In the genomic region with DNA sequence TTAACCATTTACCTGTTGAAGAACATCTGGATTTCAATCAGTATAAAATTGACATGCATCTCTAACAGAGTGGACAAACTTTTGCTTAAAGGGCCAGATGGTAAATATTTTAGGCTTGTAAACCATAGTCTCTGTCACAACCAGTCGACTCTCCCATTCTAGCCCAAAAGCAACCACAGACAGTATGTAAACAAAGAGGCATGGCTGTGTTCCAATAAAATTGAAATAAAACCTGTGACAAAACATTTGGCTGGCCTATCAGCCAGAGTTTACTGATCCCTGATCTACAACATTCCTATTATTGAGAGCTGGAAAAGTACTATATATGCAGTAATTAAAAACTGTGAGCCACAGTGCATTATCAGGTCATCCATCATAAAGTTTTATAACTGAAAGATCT, we compare ENCODE assay signal across 32 cellular contexts. TPM values are rescaled to one million over a fixed set of nuclear protein-coding genes. Genes with fewer than 3 reads are reported as not detected.
DNase-seq lines count a peak whose midpoint lies in the region; ATAC-seq and TF ChIP-seq lines count a peak whose summit lies in the region.
"Had no signal": no experiment of that assay in that cellular context is flagged by ENCODE, and none has a peak within 500 bp of the region (broad histone marks: within the 10 kb centered on the region; RNA-seq: fewer than 3 reads in every experiment).

No MANE protein-coding gene starts in this region.

- no peaks in the 10 kb centered on the region for H3K9me3 Mint-ChIP-seq in activated naive CD8-positive, alpha-beta T cell (ENCODE audit: low read depth)
- no peaks in the 10 kb centered on the region for H3K9me3 Mint-ChIP-seq in activated naive CD8-positive, alpha-beta T cell treated with anti-CD3 and anti-CD28 coated beads for 36 hours
- H3K9me3 Mint-ChIP-seq in IgD-negative memory B cell, result no peaks in the 10 kb centered on the region
- H3K9me3 Mint-ChIP-seq in naive thymus-derived CD4-positive, alpha-beta T cell, result peaks cover 0 to 2% (median 0%) of the 10 kb centered on the region in 11 donors
- H3K9me3 Mint-ChIP-seq: mesothelial cell of epicardium, neural crest cell had no signal

- H3K4me3 ChIP-seq in naive thymus-derived CD4-positive, alpha-beta T cell (ENCODE audit: low read length), result no peak overlapping the region
- H3K4me3 ChIP-seq in lower lobe of right lung, result no peak overlapping the region
- H3K4me3 ChIP-seq: K562, upper lobe of right lung had no signal

- TF ChIP-seq CTCF in VCaP (conservative IDR thresholded peaks at IDR 0.05), result no peak
- TF ChIP-seq CTCF in lower lobe of right lung (IDR thresholded peaks at IDR 0.05), result no peak

- H3K4me1 Mint-ChIP-seq in activated naive CD8-positive, alpha-beta T cell (ENCODE audit: low read depth), result peaks cover 49% of the 10 kb centered on the region
- peaks cover 47% of the 10 kb centered on the region for H3K4me1 Mint-ChIP-seq in activated naive CD8-positive, alpha-beta T cell treated with anti-CD3 and anti-CD28 coated beads for 36 hours
- peaks cover 13 to 33% (median 31%) of the 10 kb centered on the region in 3 donors for H3K4me1 Mint-ChIP-seq in IgD-negative memory B cell
- H3K4me1 Mint-ChIP-seq in naive thymus-derived CD4-positive, alpha-beta T cell, result peaks cover 22 to 71% (median 58%) of the 10 kb centered on the region in 7 donors

- H3K4me3 Mint-ChIP-seq in activated naive CD8-positive, alpha-beta T cell, result no peak overlapping the region
- H3K4me3 Mint-ChIP-seq in activated naive CD8-positive, alpha-beta T cell treated with anti-CD3 and anti-CD28 coated beads for 36 hours, result no peak overlapping the region
- H3K4me3 Mint-ChIP-seq in IgD-negative memory B cell, result peak overlapping the region in 1 of 4 donors; percentile 41
- peak overlapping the region in 2 of 10 donors; percentile 7 to 99 for H3K4me3 Mint-ChIP-seq in naive thymus-derived CD4-positive, alpha-beta T cell
- H3K4me3 Mint-ChIP-seq: mesothelial cell of epicardium had no signal

- no peaks in the 10 kb centered on the region for H3K9me3 ChIP-seq in naive thymus-derived CD4-positive, alpha-beta T cell (ENCODE audit: control insufficient read depth in 2 of 3, low read length in 3 of 3)
- no peaks in the 10 kb centered on the region for H3K9me3 ChIP-seq in lower lobe of right lung
- H3K9me3 ChIP-seq: upper lobe of right lung had no signal

- H3K4me1 ChIP-seq in naive thymus-derived CD4-positive, alpha-beta T cell (ENCODE audit: control insufficient read depth in 2 of 2, insufficient read depth in 2 of 2, low read length in 2 of 2), result peaks cover 5 to 24% of the 10 kb centered on the region in 2 donors
- H3K4me1 ChIP-seq in lower lobe of right lung, result peaks cover 28% of the 10 kb centered on the region

- no peaks in the 10 kb centered on the region for H3K27me3 ChIP-seq in naive thymus-derived CD4-positive, alpha-beta T cell (ENCODE audit: control insufficient read depth in 2 of 2, insufficient read depth in 2 of 2, low read length in 2 of 2)
- H3K27me3 ChIP-seq in lower lobe of right lung (ENCODE audit: low read depth), result no peaks in the 10 kb centered on the region
- H3K27me3 ChIP-seq: upper lobe of right lung had no signal

- peak overlapping the region; percentile 82 for H3K27ac ChIP-seq in VCaP
- H3K27ac ChIP-seq in naive thymus-derived CD4-positive, alpha-beta T cell (ENCODE audit: low read depth, low read length), result no peak overlapping the region
- no peak overlapping the region for H3K27ac ChIP-seq in lower lobe of right lung
- H3K27ac ChIP-seq: upper lobe of right lung, WERI-Rb-1 had no signal

- ATAC-seq in naive thymus-derived CD4-positive, alpha-beta T cell, result no peak
- ATAC-seq in lower lobe of right lung, result no peak
- ATAC-seq: HCT116, K562, sciatic nerve, upper lobe of right lung had no signal

- no peaks in the 10 kb centered on the region for H3K27me3 Mint-ChIP-seq in activated naive CD8-positive, alpha-beta T cell
- H3K27me3 Mint-ChIP-seq in activated naive CD8-positive, alpha-beta T cell treated with anti-CD3 and anti-CD28 coated beads for 36 hours, result no peaks in the 10 kb centered on the region
- H3K27me3 Mint-ChIP-seq in IgD-negative memory B cell, result no peaks in the 10 kb centered on the region
- no peaks in the 10 kb centered on the region for H3K27me3 Mint-ChIP-seq in naive thymus-derived CD4-positive, alpha-beta T cell

- peak overlapping the region; percentile 77 for H3K27ac Mint-ChIP-seq in activated naive CD8-positive, alpha-beta T cell
- H3K27ac Mint-ChIP-seq in activated naive CD8-positive, alpha-beta T cell treated with anti-CD3 and anti-CD28 coated beads for 36 hours, result no peak overlapping the region
- H3K27ac Mint-ChIP-seq in IgD-negative memory B cell, result peak overlapping the region in 2 of 3 donors; percentile 44 to 63
- peak overlapping the region in 6 of 9 donors; percentile 4 to 100 (median 66) for H3K27ac Mint-ChIP-seq in naive thymus-derived CD4-positive, alpha-beta T cell
- H3K27ac Mint-ChIP-seq: mesothelial cell of epicardium had no signal

- intact Hi-C loops in naive thymus-derived CD4-positive, alpha-beta T cell (cut with micrococcal nuclease), result no loop called here
- intact Hi-C loops in lower lobe of right lung (cut with DNase I), result no loop called here

- CTCF ChIA-PET in naive thymus-derived CD4-positive, alpha-beta T cell (lab: Charles Lee), result no interaction called here

- peaks cover 6% of the 10 kb centered on the region for H3K36me3 Mint-ChIP-seq in activated naive CD8-positive, alpha-beta T cell
- peaks cover 36% of the 10 kb centered on the region for H3K36me3 Mint-ChIP-seq in activated naive CD8-positive, alpha-beta T cell treated with anti-CD3 and anti-CD28 coated beads for 36 hours
- H3K36me3 Mint-ChIP-seq in IgD-negative memory B cell, result peaks cover 1% of the 10 kb centered on the region
- H3K36me3 Mint-ChIP-seq in naive thymus-derived CD4-positive, alpha-beta T cell, result peaks cover 4 to 31% (median 21%) of the 10 kb centered on the region in 5 donors

- no peak for DNase-seq in activated naive CD8-positive, alpha-beta T cell treated with anti-CD3 and anti-CD28 coated beads for 36 hours
- no peak for DNase-seq in naive thymus-derived CD4-positive, alpha-beta T cell
- DNase-seq in GOT3 (lab: John Stamatoyannopoulos, UW) (no peak), NCI-H526 (lab: John Stamatoyannopoulos, UW) (no peak), lower lobe of right lung (no peak)
- DNase-seq: ACHN; activated CD4-positive, alpha-beta T cell treated with anti-CD3 and anti-CD28 coated beads, Interleukin-2, amount 50 U/mL, for 48 hours; aorta; caudate nucleus; DMS153; GF-D8; head of caudate nucleus; NCI-H1930; NCI-H446; NK-92 treated with Interleukin-12 subunit alpha and Interleukin-12 subunit beta, amount 100 ng/mL, for 24 hours; posterior cingulate gyrus; stimulated activated CD4-positive, alpha-beta T cell treated with anti-CD3 and anti-CD28 coated beads, Interleukin-15, amount 100 ng/mL, for 24 hours; stimulated activated CD8-positive, alpha-beta memory T cell treated with anti-CD3 and anti-CD28 coated beads, Interleukin-4, amount 100 ng/mL, for 48 hours; T-helper 2 cell; upper lobe of right lung; WERI-Rb-1 had no signal

- POLR2A ChIA-PET in naive thymus-derived CD4-positive, alpha-beta T cell (lab: Charles Lee), result interaction anchor here (0.6 to 1.7 kb wide), 2 partner anchors 52 to 807 kb away, joined by 3 to 6 read pairs; no protein-coding TSS in a partner anchor

- peaks cover 0 to 19% (median 0%) of the 10 kb centered on the region in 3 experiments for H3K36me3 ChIP-seq in naive thymus-derived CD4-positive, alpha-beta T cell (ENCODE audit: control insufficient read depth in 2 of 3, insufficient read depth in 3 of 3, low read length in 3 of 3)
- peaks cover 54% of the 10 kb centered on the region for H3K36me3 ChIP-seq in lower lobe of right lung

RNA-seq across cellular contexts. Expression of a gene that starts 3.2 kb away (rescaled TPM):
- 10 to 100 TPM; 23.5 to 24.3 TPM for total RNA-seq in activated naive CD8-positive, alpha-beta T cell treated with anti-CD3 and anti-CD28 coated beads for 36 hours
- polyA plus RNA-seq in IgD-negative memory B cell, result 18.7 TPM
- 10 to 100 TPM; 33.9 to 89.7 (median 63.8) TPM for total RNA-seq in naive thymus-derived CD4-positive, alpha-beta T cell
- polyA plus RNA-seq in naive thymus-derived CD4-positive, alpha-beta T cell, result 10 to 100 TPM; 17.5 to 20.4 TPM
- total RNA-seq in lower lobe of right lung, result 27.4 TPM

RNA-seq across cellular contexts. Expression of a gene that starts 16.5 kb away (rescaled TPM):
- 1 to 10 TPM; 6.3 to 7.4 TPM for total RNA-seq in activated naive CD8-positive, alpha-beta T cell treated with anti-CD3 and anti-CD28 coated beads for 36 hours
- polyA plus RNA-seq in IgD-negative memory B cell, result 110 TPM
- 10 to 100 TPM in 3 of 5 experiments, 1 to 10 TPM in 2; 3.3 to 39.1 (median 15.0) TPM for total RNA-seq in naive thymus-derived CD4-positive, alpha-beta T cell
- polyA plus RNA-seq in naive thymus-derived CD4-positive, alpha-beta T cell, result 1 to 10 TPM; 9.7 to 9.9 TPM
- total RNA-seq in lower lobe of right lung, result 3.4 TPM
- total RNA-seq: dermis microvascular lymphatic vessel endothelial cell, endothelial cell of umbilical vein, mesothelial cell of epicardium, neural crest cell, RPMI7951 had no signal
- polyA plus RNA-seq: aorta, endothelial cell of umbilical vein had no signal
